23 cellular contexts compared by ENCODE assay signal in genomic region chr3:2446146-2446545, GRCh38.
"Had no signal": no experiment of that assay in that cellular context is flagged by ENCODE, and none has a peak within 500 bp of the region (broad histone marks: within the 10 kb centered on the region; RNA-seq: fewer than 3 reads in every experiment).

No MANE protein-coding gene starts in this region.

- ATAC-seq: activated CD8-positive, alpha-beta memory T cell treated with anti-CD3 and anti-CD28 coated beads, Interleukin-2, amount 10 ng/mL, durations not matched to agents 7 days and 5 days; T-cell had no signal

- H2AFZ ChIP-seq: PC-9 had no signal

- H3K4me3 Mint-ChIP-seq: activated B cell treated with CpG ODN at 0.5 μM for 24 hours; activated CD4-positive, alpha-beta T cell treated with anti-CD3 and anti-CD28 coated beads, Interleukin-2, amount 10 ng/mL, durations not matched to agents 24 days and 14 days; activated CD8-positive, alpha-beta memory T cell treated with anti-CD3 and anti-CD28 coated beads, Interleukin-2, amount 10 ng/mL, durations not matched to agents 7 days and 5 days; activated naive CD4-positive, alpha-beta T cell treated with anti-CD3 and anti-CD28 coated beads for 36 hours; activated naive CD8-positive, alpha-beta T cell; activated T-cell treated with anti-CD3 and anti-CD28 coated beads, Interleukin-2, amount 50 U/mL, for 24 hours; brain; central memory CD8-positive, alpha-beta T cell; T-cell had no signal

- H3K27ac ChIP-seq: KMS-11, PC-9 had no signal

- H3K36me3 Mint-ChIP-seq: activated CD8-positive, alpha-beta memory T cell treated with anti-CD3 and anti-CD28 coated beads, Interleukin-2, amount 10 ng/mL, durations not matched to agents 7 days and 5 days; activated naive CD8-positive, alpha-beta T cell; brain; T-cell had no signal

- H3K4me2 ChIP-seq: KMS-11, PC-9 had no signal

- H3K27me3 Mint-ChIP-seq: activated B cell treated with CpG ODN at 0.5 μM for 24 hours; activated CD4-positive, alpha-beta T cell treated with anti-CD3 and anti-CD28 coated beads, Interleukin-2, amount 10 ng/mL, durations not matched to agents 24 days and 14 days; activated CD8-positive, alpha-beta memory T cell treated with anti-CD3 and anti-CD28 coated beads, Interleukin-2, amount 10 ng/mL, durations not matched to agents 7 days and 5 days; central memory CD8-positive, alpha-beta T cell had no signal

- H3K9me3 Mint-ChIP-seq: activated B cell treated with CpG ODN at 0.5 μM for 24 hours; activated CD4-positive, alpha-beta T cell treated with anti-CD3 and anti-CD28 coated beads, Interleukin-2, amount 10 ng/mL, durations not matched to agents 24 days and 14 days; activated naive CD4-positive, alpha-beta T cell treated with anti-CD3 and anti-CD28 coated beads for 36 hours; activated T-cell treated with anti-CD3 and anti-CD28 coated beads, Interleukin-2, amount 50 U/mL, for 24 hours; T-cell had no signal

- H3K9ac ChIP-seq: KMS-11 had no signal

- H3K27ac Mint-ChIP-seq: activated B cell treated with CpG ODN at 0.5 μM for 24 hours; activated CD4-positive, alpha-beta T cell treated with anti-CD3 and anti-CD28 coated beads, Interleukin-2, amount 10 ng/mL, durations not matched to agents 24 days and 14 days; activated CD8-positive, alpha-beta memory T cell treated with anti-CD3 and anti-CD28 coated beads, Interleukin-2, amount 10 ng/mL, durations not matched to agents 7 days and 5 days; activated naive CD4-positive, alpha-beta T cell treated with anti-CD3 and anti-CD28 coated beads for 36 hours; activated naive CD8-positive, alpha-beta T cell; activated T-cell treated with anti-CD3 and anti-CD28 coated beads, Interleukin-2, amount 50 U/mL, for 24 hours; T-cell had no signal

- H3K4me1 Mint-ChIP-seq: activated B cell treated with CpG ODN at 0.5 μM for 24 hours; activated CD4-positive, alpha-beta T cell treated with anti-CD3 and anti-CD28 coated beads, Interleukin-2, amount 10 ng/mL, durations not matched to agents 24 days and 14 days; activated CD8-positive, alpha-beta memory T cell treated with anti-CD3 and anti-CD28 coated beads, Interleukin-2, amount 10 ng/mL, durations not matched to agents 7 days and 5 days; central memory CD8-positive, alpha-beta T cell; T-cell had no signal

- H3K4me3 ChIP-seq: PC-9 had no signal

- DNase-seq: activated B cell treated with CpG ODN at 0.5 μM for 24 hours; activated CD4-positive, alpha-beta T cell treated with anti-CD3 and anti-CD28 coated beads for 1 hour; activated CD4-positive, alpha-beta T cell treated with anti-CD3 and anti-CD28 coated beads, Interleukin-2, amount 10 ng/mL, durations not matched to agents 24 days and 14 days; activated CD4-positive, alpha-beta T cell treated with anti-CD3 and anti-CD28 coated beads, Interleukin-2, amount 50 U/mL, for 48 hours; activated CD8-positive, alpha-beta memory T cell treated with anti-CD3 and anti-CD28 coated beads, Interleukin-2, amount 10 ng/mL, durations not matched to agents 7 days and 5 days; activated effector memory CD4-positive, alpha-beta T cell treated with anti-CD3 and anti-CD28 coated beads, Interleukin-2, amount 50 U/mL, for 16 hours; activated naive CD4-positive, alpha-beta T cell treated with anti-CD3 and anti-CD28 coated beads for 36 hours; activated T-cell treated with anti-CD3 and anti-CD28 coated beads, Interleukin-2, amount 50 U/mL, for 24 hours; amygdala; NCI-H1092; NCI-H1417; NCI-H2029 treated with DMSO at 0.1 percent for 48 hours; NCI-H510A treated with DMSO at 0.1 percent for 48 hours; NCI-H774; PC-9; SHP77 treated with DMSO at 0.1 percent for 48 hours; T-cell; T-helper 2 cell; T1000 had no signal
